In the genomic region with DNA sequence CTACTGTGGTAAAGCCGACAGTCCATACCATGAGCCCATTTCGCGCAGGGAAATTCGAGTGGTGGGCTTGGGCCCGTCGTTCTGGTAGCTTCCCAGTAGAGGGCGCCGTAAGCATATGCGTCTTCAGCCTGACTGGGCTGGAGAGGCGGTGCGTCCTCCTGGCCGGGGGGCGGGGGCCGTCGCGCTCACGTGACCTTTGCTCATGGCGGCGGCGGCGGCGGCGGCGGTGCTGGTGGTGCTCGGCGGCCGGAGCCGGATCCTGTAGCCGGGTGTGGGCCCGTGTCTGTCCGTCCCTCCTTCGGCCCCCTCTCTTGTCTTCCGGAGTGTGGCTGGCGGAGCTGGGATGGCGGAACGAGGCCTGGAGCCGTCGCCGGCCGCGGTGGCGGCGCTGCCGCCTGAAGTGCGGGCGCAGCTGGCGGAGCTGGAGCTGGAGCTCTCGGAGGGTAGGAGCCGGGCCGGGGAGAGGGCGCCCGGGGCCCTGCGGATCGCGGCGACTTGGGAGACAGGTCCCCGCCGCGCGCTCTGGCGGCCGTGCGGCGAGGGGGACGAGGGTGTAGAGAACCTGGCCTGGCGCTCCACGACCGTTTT, we compare ENCODE assay signal across 1 cellular context.
TF ChIP-seq lines count a peak whose summit lies in the region.

A gene with protein sequence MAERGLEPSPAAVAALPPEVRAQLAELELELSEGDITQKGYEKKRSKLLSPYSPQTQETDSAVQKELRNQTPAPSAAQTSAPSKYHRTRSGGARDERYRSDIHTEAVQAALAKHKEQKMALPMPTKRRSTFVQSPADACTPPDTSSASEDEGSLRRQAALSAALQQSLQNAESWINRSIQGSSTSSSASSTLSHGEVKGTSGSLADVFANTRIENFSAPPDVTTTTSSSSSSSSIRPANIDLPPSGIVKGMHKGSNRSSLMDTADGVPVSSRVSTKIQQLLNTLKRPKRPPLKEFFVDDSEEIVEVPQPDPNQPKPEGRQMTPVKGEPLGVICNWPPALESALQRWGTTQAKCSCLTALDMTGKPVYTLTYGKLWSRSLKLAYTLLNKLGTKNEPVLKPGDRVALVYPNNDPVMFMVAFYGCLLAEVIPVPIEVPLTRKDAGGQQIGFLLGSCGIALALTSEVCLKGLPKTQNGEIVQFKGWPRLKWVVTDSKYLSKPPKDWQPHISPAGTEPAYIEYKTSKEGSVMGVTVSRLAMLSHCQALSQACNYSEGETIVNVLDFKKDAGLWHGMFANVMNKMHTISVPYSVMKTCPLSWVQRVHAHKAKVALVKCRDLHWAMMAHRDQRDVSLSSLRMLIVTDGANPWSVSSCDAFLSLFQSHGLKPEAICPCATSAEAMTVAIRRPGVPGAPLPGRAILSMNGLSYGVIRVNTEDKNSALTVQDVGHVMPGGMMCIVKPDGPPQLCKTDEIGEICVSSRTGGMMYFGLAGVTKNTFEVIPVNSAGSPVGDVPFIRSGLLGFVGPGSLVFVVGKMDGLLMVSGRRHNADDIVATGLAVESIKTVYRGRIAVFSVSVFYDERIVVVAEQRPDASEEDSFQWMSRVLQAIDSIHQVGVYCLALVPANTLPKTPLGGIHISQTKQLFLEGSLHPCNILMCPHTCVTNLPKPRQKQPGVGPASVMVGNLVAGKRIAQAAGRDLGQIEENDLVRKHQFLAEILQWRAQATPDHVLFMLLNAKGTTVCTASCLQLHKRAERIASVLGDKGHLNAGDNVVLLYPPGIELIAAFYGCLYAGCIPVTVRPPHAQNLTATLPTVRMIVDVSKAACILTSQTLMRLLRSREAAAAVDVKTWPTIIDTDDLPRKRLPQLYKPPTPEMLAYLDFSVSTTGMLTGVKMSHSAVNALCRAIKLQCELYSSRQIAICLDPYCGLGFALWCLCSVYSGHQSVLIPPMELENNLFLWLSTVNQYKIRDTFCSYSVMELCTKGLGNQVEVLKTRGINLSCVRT (N-terminal part only) (plus strand): TSS at position 188 of the 588 bp plus-strand sequence. CDS start 156 bp downstream, at position 344.

TF ChIP-seq in HepG2, 621 proteins besides CTCF, POLR2A, EP300 and RAD21 (continued from another document and continues in another):
- TF ChIP-seq, protein P1, sequence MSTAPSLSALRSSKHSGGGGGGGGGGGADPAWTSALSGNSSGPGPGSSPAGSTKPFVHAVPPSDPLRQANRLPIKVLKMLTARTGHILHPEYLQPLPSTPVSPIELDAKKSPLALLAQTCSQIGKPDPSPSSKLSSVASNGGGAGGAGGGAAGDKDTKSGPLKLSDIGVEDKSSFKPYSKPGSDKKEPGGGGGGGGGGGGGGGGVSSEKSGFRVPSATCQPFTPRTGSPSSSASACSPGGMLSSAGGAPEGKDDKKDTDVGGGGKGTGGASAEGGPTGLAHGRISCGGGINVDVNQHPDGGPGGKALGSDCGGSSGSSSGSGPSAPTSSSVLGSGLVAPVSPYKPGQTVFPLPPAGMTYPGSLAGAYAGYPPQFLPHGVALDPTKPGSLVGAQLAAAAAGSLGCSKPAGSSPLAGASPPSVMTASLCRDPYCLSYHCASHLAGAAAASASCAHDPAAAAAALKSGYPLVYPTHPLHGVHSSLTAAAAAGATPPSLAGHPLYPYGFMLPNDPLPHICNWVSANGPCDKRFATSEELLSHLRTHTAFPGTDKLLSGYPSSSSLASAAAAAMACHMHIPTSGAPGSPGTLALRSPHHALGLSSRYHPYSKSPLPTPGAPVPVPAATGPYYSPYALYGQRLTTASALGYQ (CRISPR knock-in tag; IDR thresholded peaks at IDR 0.05): no peak
- TF ChIP-seq TBP (CRISPR knock-in tag; IDR thresholded peaks at IDR 0.05) (no peak), NFYC (CRISPR knock-in tag; IDR thresholded peaks at IDR 0.05) (no peak), ZNF263 (CRISPR knock-in tag; IDR thresholded peaks at IDR 0.05) (no peak), SMAD1 (CRISPR knock-in tag; IDR thresholded peaks at IDR 0.05; ENCODE audit: borderline replicate concordance, low read depth) (no peak), NFKB2 (CRISPR knock-in tag; IDR thresholded peaks at IDR 0.05; ENCODE audit: borderline replicate concordance) (no peak), ATM (IDR thresholded peaks at IDR 0.05; ENCODE audit: borderline replicate concordance) (no peak), RCOR2 (CRISPR knock-in tag; IDR thresholded peaks at IDR 0.05) (no peak), ETV6 (CRISPR knock-in tag; conservative IDR thresholded peaks at IDR 0.05) (no peak; the same call in 1 of the 2 replicates), ZNF33A (CRISPR knock-in tag; IDR thresholded peaks at IDR 0.05; ENCODE audit: borderline replicate concordance) (no peak), KDM1A (CRISPR knock-in tag; IDR thresholded peaks at IDR 0.05) (no peak), YY1 (IDR thresholded peaks at IDR 0.05; ENCODE audit: insufficient read depth, insufficient replicate concordance, low read depth, low read length) (peak; percentile 87), TCF7L2 (IDR thresholded peaks at IDR 0.05; ENCODE audit: low read depth, low read length) (no peak), BRCA1 (CRISPR knock-in tag; IDR thresholded peaks at IDR 0.05) (no peak), POLR2AphosphoS5 (IDR thresholded peaks at IDR 0.05; ENCODE audit: low read depth, low read length) (no peak), KDM5A (IDR thresholded peaks at IDR 0.05; ENCODE audit: borderline replicate concordance, low read length) (no peak), ZKSCAN8 (CRISPR knock-in tag; IDR thresholded peaks at IDR 0.05; ENCODE audit: borderline replicate concordance) (peak; percentile 50; the same call in 1 of the 2 replicates), ZNF644 (CRISPR knock-in tag; IDR thresholded peaks at IDR 0.05; ENCODE audit: low read depth) (no peak), ZNF33B (CRISPR knock-in tag; IDR thresholded peaks at IDR 0.05) (peak; percentile 44; the same call in 1 of the 2 replicates), ZNF558 (CRISPR knock-in tag; IDR thresholded peaks at IDR 0.05; ENCODE audit: borderline replicate concordance) (no peak; the same call in 1 of the 2 replicates), HOXA3 (CRISPR knock-in tag; IDR thresholded peaks at IDR 0.05) (peak; percentile 76; the same call in 1 of the 2 replicates)
- TF ChIP-seq, protein P2, sequence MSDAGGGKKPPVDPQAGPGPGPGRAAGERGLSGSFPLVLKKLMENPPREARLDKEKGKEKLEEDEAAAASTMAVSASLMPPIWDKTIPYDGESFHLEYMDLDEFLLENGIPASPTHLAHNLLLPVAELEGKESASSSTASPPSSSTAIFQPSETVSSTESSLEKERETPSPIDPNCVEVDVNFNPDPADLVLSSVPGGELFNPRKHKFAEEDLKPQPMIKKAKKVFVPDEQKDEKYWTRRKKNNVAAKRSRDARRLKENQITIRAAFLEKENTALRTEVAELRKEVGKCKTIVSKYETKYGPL (CRISPR knock-in tag; IDR thresholded peaks at IDR 0.05): no peak
- TF ChIP-seq, protein P3, sequence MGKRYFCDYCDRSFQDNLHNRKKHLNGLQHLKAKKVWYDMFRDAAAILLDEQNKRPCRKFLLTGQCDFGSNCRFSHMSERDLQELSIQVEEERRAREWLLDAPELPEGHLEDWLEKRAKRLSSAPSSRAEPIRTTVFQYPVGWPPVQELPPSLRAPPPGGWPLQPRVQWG (CRISPR knock-in tag; IDR thresholded peaks at IDR 0.05; ENCODE audit: borderline replicate concordance, low read depth): no peak
- TF ChIP-seq, protein P4, sequence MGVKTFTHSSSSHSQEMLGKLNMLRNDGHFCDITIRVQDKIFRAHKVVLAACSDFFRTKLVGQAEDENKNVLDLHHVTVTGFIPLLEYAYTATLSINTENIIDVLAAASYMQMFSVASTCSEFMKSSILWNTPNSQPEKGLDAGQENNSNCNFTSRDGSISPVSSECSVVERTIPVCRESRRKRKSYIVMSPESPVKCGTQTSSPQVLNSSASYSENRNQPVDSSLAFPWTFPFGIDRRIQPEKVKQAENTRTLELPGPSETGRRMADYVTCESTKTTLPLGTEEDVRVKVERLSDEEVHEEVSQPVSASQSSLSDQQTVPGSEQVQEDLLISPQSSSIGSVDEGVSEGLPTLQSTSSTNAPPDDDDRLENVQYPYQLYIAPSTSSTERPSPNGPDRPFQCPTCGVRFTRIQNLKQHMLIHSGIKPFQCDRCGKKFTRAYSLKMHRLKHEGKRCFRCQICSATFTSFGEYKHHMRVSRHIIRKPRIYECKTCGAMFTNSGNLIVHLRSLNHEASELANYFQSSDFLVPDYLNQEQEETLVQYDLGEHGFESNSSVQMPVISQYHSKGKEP (CRISPR knock-in tag; IDR thresholded peaks at IDR 0.05): no peak
- TF ChIP-seq, protein P5, sequence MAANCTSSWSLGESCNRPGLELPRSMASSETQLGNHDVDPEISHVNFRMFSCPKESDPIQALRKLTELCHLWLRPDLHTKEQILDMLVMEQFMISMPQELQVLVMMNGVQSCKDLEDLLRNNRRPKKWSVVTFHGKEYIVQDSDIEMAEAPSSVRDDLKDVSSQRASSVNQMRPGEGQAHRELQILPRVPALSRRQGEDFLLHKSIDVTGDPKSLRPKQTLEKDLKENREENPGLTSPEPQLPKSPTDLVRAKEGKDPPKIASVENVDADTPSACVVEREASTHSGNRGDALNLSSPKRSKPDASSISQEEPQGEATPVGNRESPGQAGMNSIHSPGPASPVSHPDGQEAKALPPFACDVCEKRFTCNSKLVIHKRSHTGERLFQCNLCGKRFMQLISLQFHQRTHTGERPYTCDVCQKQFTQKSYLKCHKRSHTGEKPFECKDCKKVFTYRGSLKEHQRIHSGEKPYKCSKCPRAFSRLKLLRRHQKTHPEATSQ (CRISPR knock-in tag; IDR thresholded peaks at IDR 0.05; ENCODE audit: borderline replicate concordance): peak; percentile 71; the same call in 1 of the 2 replicates
- TF ChIP-seq, protein P6, sequence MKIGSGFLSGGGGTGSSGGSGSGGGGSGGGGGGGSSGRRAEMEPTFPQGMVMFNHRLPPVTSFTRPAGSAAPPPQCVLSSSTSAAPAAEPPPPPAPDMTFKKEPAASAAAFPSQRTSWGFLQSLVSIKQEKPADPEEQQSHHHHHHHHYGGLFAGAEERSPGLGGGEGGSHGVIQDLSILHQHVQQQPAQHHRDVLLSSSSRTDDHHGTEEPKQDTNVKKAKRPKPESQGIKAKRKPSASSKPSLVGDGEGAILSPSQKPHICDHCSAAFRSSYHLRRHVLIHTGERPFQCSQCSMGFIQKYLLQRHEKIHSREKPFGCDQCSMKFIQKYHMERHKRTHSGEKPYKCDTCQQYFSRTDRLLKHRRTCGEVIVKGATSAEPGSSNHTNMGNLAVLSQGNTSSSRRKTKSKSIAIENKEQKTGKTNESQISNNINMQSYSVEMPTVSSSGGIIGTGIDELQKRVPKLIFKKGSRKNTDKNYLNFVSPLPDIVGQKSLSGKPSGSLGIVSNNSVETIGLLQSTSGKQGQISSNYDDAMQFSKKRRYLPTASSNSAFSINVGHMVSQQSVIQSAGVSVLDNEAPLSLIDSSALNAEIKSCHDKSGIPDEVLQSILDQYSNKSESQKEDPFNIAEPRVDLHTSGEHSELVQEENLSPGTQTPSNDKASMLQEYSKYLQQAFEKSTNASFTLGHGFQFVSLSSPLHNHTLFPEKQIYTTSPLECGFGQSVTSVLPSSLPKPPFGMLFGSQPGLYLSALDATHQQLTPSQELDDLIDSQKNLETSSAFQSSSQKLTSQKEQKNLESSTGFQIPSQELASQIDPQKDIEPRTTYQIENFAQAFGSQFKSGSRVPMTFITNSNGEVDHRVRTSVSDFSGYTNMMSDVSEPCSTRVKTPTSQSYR (CRISPR knock-in tag; IDR thresholded peaks at IDR 0.05; ENCODE audit: borderline replicate concordance): peak; percentile 71; the same call in 1 of the 2 replicates
- TF ChIP-seq, protein P7, sequence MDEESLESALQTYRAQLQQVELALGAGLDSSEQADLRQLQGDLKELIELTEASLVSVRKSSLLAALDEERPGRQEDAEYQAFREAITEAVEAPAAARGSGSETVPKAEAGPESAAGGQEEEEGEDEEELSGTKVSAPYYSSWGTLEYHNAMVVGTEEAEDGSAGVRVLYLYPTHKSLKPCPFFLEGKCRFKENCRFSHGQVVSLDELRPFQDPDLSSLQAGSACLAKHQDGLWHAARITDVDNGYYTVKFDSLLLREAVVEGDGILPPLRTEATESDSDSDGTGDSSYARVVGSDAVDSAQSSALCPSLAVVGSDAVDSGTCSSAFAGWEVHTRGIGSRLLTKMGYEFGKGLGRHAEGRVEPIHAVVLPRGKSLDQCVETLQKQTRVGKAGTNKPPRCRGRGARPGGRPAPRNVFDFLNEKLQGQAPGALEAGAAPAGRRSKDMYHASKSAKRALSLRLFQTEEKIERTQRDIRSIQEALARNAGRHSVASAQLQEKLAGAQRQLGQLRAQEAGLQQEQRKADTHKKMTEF (CRISPR knock-in tag; IDR thresholded peaks at IDR 0.05): peak; percentile 68
- TF ChIP-seq, protein P8, sequence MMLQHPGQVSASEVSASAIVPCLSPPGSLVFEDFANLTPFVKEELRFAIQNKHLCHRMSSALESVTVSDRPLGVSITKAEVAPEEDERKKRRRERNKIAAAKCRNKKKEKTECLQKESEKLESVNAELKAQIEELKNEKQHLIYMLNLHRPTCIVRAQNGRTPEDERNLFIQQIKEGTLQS (CRISPR knock-in tag; IDR thresholded peaks at IDR 0.05): no peak
- TF ChIP-seq, protein P9, sequence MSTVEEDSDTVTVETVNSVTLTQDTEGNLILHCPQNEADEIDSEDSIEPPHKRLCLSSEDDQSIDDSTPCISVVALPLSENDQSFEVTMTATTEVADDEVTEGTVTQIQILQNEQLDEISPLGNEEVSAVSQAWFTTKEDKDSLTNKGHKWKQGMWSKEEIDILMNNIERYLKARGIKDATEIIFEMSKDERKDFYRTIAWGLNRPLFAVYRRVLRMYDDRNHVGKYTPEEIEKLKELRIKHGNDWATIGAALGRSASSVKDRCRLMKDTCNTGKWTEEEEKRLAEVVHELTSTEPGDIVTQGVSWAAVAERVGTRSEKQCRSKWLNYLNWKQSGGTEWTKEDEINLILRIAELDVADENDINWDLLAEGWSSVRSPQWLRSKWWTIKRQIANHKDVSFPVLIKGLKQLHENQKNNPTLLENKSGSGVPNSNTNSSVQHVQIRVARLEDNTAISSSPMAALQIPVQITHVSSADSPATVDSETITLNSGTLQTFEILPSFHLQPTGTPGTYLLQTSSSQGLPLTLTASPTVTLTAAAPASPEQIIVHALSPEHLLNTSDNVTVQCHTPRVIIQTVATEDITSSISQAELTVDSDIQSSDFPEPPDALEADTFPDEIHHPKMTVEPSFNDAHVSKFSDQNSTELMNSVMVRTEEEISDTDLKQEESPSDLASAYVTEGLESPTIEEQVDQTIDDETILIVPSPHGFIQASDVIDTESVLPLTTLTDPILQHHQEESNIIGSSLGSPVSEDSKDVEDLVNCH (CRISPR knock-in tag; IDR thresholded peaks at IDR 0.05): no peak
- TF ChIP-seq, protein P10, sequence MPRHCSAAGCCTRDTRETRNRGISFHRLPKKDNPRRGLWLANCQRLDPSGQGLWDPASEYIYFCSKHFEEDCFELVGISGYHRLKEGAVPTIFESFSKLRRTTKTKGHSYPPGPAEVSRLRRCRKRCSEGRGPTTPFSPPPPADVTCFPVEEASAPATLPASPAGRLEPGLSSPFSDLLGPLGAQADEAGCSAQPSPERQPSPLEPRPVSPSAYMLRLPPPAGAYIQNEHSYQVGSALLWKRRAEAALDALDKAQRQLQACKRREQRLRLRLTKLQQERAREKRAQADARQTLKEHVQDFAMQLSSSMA (CRISPR knock-in tag; IDR thresholded peaks at IDR 0.05): no peak
- TF ChIP-seq, protein P11, sequence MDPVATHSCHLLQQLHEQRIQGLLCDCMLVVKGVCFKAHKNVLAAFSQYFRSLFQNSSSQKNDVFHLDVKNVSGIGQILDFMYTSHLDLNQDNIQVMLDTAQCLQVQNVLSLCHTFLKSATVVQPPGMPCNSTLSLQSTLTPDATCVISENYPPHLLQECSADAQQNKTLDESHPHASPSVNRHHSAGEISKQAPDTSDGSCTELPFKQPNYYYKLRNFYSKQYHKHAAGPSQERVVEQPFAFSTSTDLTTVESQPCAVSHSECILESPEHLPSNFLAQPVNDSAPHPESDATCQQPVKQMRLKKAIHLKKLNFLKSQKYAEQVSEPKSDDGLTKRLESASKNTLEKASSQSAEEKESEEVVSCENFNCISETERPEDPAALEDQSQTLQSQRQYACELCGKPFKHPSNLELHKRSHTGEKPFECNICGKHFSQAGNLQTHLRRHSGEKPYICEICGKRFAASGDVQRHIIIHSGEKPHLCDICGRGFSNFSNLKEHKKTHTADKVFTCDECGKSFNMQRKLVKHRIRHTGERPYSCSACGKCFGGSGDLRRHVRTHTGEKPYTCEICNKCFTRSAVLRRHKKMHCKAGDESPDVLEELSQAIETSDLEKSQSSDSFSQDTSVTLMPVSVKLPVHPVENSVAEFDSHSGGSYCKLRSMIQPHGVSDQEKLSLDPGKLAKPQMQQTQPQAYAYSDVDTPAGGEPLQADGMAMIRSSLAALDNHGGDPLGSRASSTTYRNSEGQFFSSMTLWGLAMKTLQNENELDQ (CRISPR knock-in tag; IDR thresholded peaks at IDR 0.05; ENCODE audit: borderline replicate concordance): no peak
